Comparison of ENCODE assay signal across 10 cellular contexts in the genomic region with DNA sequence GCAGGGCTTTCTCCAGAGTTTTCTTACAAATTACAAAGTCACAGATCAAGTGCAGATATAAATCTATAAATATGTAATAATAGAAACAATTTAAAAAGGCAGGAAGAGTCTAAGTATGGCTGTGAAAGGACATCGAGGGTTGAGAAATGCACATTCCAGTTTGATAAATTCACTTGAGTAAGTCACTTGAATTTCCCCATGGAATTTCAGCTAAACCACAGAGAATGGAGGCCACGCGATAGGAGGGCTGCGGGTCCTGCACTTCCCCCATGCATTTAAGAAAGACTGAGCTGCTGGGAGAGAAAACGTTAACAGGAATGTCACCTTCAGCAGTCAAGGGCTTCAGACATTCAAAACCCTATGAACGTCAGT. TPM values are rescaled to one million over a fixed set of nuclear protein-coding genes. Genes with fewer than 3 reads are reported as not detected.
DNase-seq lines count a peak whose midpoint lies in the region; ATAC-seq, FAIRE-seq and TF ChIP-seq lines count a peak whose summit lies in the region.
"Had no signal": no experiment of that assay in that cellular context is flagged by ENCODE, and none has a peak within 500 bp of the region (broad histone marks: within the 10 kb centered on the region; RNA-seq: fewer than 3 reads in every experiment).

No MANE protein-coding gene starts in this region.

- in situ Hi-C loops in brain microvascular endothelial cell (cut with HindIII; ENCODE audit: low pct_ligation_motif_present, low sequenced_read_pairs), result no loop called here

- DNase-seq in AG04449 (ENCODE audit: low read depth, low spot score) (peak; percentile 90), HK-2 (ENCODE audit: unreplicated experiment) (peak; percentile 69), brain microvascular endothelial cell (peak; percentile 86), lung (ENCODE audit: low spot score) (no peak), head of caudate nucleus (no peak), AML-193 (lab: John Stamatoyannopoulos, UW) (no peak), HTR-8/SVneo (ENCODE audit: insufficient read length, low spot score) (no peak)
- DNase-seq: mesendoderm had no signal

- POLR2A ChIA-PET in AG04449 (lab: Yijun Ruan, JAX), result interaction anchor here (0.9 to 2.7 kb wide), 4 partner anchors 9 to 20 kb away, joined by 3 to 28 read pairs (median 16); partner anchors contain the start of genes JMJD6, METTL23, MFSD11 and SRSF2

- H3K9me3 ChIP-seq in lung (ENCODE audit: control insufficient read depth in 2 of 2, insufficient read depth in 1 of 2, low read length in 1 of 2), result no peaks in the 10 kb centered on the region

- H3K36me3 ChIP-seq in brain microvascular endothelial cell (replicated peaks) (peaks cover 69% of the 10 kb centered on the region), lung (ENCODE audit: control insufficient read depth in 2 of 2, insufficient read depth in 2 of 2, low read length in 2 of 2) (peaks cover 42 to 47% of the 10 kb centered on the region in 2 donors)

- H3K27ac ChIP-seq in brain microvascular endothelial cell (peak overlapping the region; percentile 98), lung (ENCODE audit: low read depth in 1 of 2, low read length in 1 of 2) (peak overlapping the region; percentile 87 to 90)

- H3K27me3 ChIP-seq in brain microvascular endothelial cell (replicated peaks) (no peaks in the 10 kb centered on the region), lung (ENCODE audit: control insufficient read depth, insufficient read depth) (no peaks in the 10 kb centered on the region)
- H3K27me3 ChIP-seq: MG63 had no signal

- intact Hi-C loops in head of caudate nucleus (cut with DNase I), result no loop called here

- FAIRE-seq in HTR-8/SVneo (lab: Jason Lieb, UNC), result no peak

- peaks cover 4 to 16% of the 10 kb centered on the region in 2 donors for H3K4me1 ChIP-seq in lung (ENCODE audit: control insufficient read depth in 2 of 2, insufficient read depth in 2 of 2, low read length in 2 of 2)

- TF ChIP-seq CTCF in AG04449 (IDR thresholded peaks at IDR 0.05; ENCODE audit: insufficient read depth, low read length, missing control alignments) (no peak), brain microvascular endothelial cell (IDR thresholded peaks at IDR 0.05; ENCODE audit: low read depth, low read length, missing control alignments) (no peak), lung (IDR thresholded peaks at IDR 0.05; ENCODE audit: control extremely low read depth, extremely low read depth) (no peak)

- ATAC-seq in lung (ENCODE audit: insufficient read depth, low FRiP score) (no peak), HG03097 (IDR thresholded peaks at IDR 0.05; ENCODE audit: low FRiP score, unreplicated experiment) (no peak)

- WGBS in lung, 2 donors, result 30 to 47% methylated on average over 6 of the region's 6 CpGs

- no peak overlapping the region for H3K4me3 ChIP-seq in AG04449 (ENCODE audit: low read depth, low read length)
- H3K4me3 ChIP-seq in brain microvascular endothelial cell (ENCODE audit: low read depth, low read length), result peak overlapping the region; percentile 31
- no peak overlapping the region for H3K4me3 ChIP-seq in lung
- H3K4me3 ChIP-seq: MG63 had no signal

- CTCF ChIA-PET in AG04449 (lab: Yijun Ruan, JAX), result interaction anchor here (0.8 to 6.9 kb wide), 8 partner anchors 8 to 350 kb away, joined by 3 to 74 read pairs (median 6); partner anchors contain the start of genes JMJD6, METTL23 and MFSD11

RNA-seq across cellular contexts. Expression of gene MXRA7, which starts 6.1 kb away (rescaled TPM):
- 100 to 1,000 TPM; 101 to 127 TPM for total RNA-seq in lung
- polyA plus RNA-seq in lung, result 10 to 100 TPM; 60.9 to 65.4 TPM

RNA-seq across cellular contexts. Expression of gene JMJD6, which starts 9.6 kb away (rescaled TPM):
- total RNA-seq in lung, result 10 to 100 TPM; 25.6 to 34.3 TPM
- 10 to 100 TPM; 23.8 to 52.9 TPM for polyA plus RNA-seq in lung

RNA-seq across cellular contexts. Expression of gene METTL23, which starts 9.8 kb away (rescaled TPM):
- 10 to 100 TPM; 23.1 to 34.5 TPM for total RNA-seq in lung
- 10 to 100 TPM; 37.7 to 43.1 TPM for polyA plus RNA-seq in lung

RNA-seq across cellular contexts. Expression of gene SRSF2, which starts 20.3 kb away (rescaled TPM):
- total RNA-seq in lung, result 100 to 1,000 TPM; 172 to 215 TPM
- polyA plus RNA-seq in lung, result 100 to 1,000 TPM; 136 to 251 TPM

RNA-seq across cellular contexts. Expression of gene MFSD11, which starts 21.1 kb away (rescaled TPM):
- total RNA-seq in lung, result 10 to 100 TPM; 30.5 to 57.5 TPM
- polyA plus RNA-seq in lung, result 10 to 100 TPM; 12.0 to 19.5 TPM

Comparison
In these comparisons a context has a peak if more than half of its experiments do, and no peak if none do; other contexts are left out.
1. DNase-seq: peak in AG04449 (single experiment), HK-2 (single experiment) and brain microvascular endothelial cell (single experiment); none in lung (single experiment), head of caudate nucleus (0 of 42), AML-193 (0 of 2) and HTR-8/SVneo (single experiment).